Comparison of ENCODE assay signal across 8 cellular contexts in genomic region chr12:52121848-52122838, GRCh38. TPM values are rescaled to one million over a fixed set of nuclear protein-coding genes. Genes with fewer than 3 reads are reported as not detected.
DNase-seq lines count a peak whose midpoint lies in the region; ATAC-seq, FAIRE-seq and TF ChIP-seq lines count a peak whose summit lies in the region.

No MANE protein-coding gene starts in this region.

- no peak overlapping the region for H3K27ac ChIP-seq in A549
- no peak overlapping the region for H3K27ac ChIP-seq in endodermal cell (ENCODE audit: low read depth, low read length)

- H3K4me3 ChIP-seq in A549, result no peak overlapping the region
- no peak overlapping the region for H3K4me3 ChIP-seq in endodermal cell (ENCODE audit: low read length)

- no peaks in the 10 kb centered on the region for H3K27me3 ChIP-seq in endodermal cell (ENCODE audit: control insufficient read depth, insufficient read depth, low read length, poor library complexity, severe bottlenecking)

- H3K9me3 Mint-ChIP-seq in endodermal cell, result no peaks in the 10 kb centered on the region

- TF ChIP-seq CTCF in A549 (IDR thresholded peaks at IDR 0.05), result peak; percentile 80
- TF ChIP-seq CTCF in GM20000 (IDR thresholded peaks at IDR 0.05; ENCODE audit: extremely low read depth, missing control alignments), result peak; percentile 82
- peak; percentile 93 for TF ChIP-seq CTCF in endodermal cell (conservative IDR thresholded peaks at IDR 0.05)

- TF ChIP-seq EP300 in A549 (IDR thresholded peaks at IDR 0.05), result no peak

- H3K4me1 ChIP-seq in A549 (peaks cover 5% of the 10 kb centered on the region; the same call in 2 of the 3 replicates), endodermal cell (ENCODE audit: control insufficient read depth, insufficient read depth, low read length) (peaks cover 5% of the 10 kb centered on the region)

- CTCF ChIA-PET in A549 (lab: Yijun Ruan, JAX), result interaction anchor here (0.6 to 15.8 kb wide), 42 partner anchors 8 to 860 kb away, joined by 3 to 304 read pairs (median 4); partner anchors contain the start of genes ATG101, NR4A1, SMIM41 and TAMALIN

- no peak for FAIRE-seq in A549 (lab: Jason Lieb, UNC)

- DNase-seq in A549 (ENCODE audit: low read depth in 1 of 2, low spot score in 1 of 2) (peak; percentile 67 to 68), GM20000 (ENCODE audit: low spot score) (peak; percentile 75), NCI-H69 (lab: John Stamatoyannopoulos, UW) (peak; percentile 82), endodermal cell (peak; percentile 95), middle frontal gyrus (ENCODE audit: extremely low spot score, low spot score) (peak; percentile 25)
- peak; percentile 84 for DNase-seq in activated CD8-positive, alpha-beta memory T cell treated with anti-CD3 and anti-CD28 coated beads for 24 hours
- peak; percentile 42 for DNase-seq in stimulated activated CD8-positive, alpha-beta memory T cell treated with anti-CD3 and anti-CD28 coated beads, Interleukin-7, amount 100 ng/mL, for 24 hours (ENCODE audit: low read depth)

- TF ChIP-seq RAD21 in A549 (conservative IDR thresholded peaks at IDR 0.05 in 1 of 2, IDR thresholded peaks at IDR 0.05 in 1 of 2), result peak; percentile 77 to 79

- POLR2A ChIA-PET in A549 (lab: Yijun Ruan, JAX), result no interaction called here

- no peaks in the 10 kb centered on the region for H3K36me3 Mint-ChIP-seq in endodermal cell (ENCODE audit: low read depth)

- H3K36me3 ChIP-seq in endodermal cell (ENCODE audit: control insufficient read depth, insufficient read depth, low read length), result no peaks in the 10 kb centered on the region

- WGBS in A549 (ENCODE audit: missing lambda C conversion rate), result 20% methylated on average over 18 of the region's 20 CpGs
- 17 to 28% methylated on average over 10 to 20 of the region's 20 CpGs for WGBS in endodermal cell (ENCODE audit: insufficient coverage in 1 of 2, insufficient read length in 1 of 2), 2 experiments

- H3K27me3 Mint-ChIP-seq in endodermal cell (ENCODE audit: insufficient read depth), result peaks cover 19% of the 10 kb centered on the region

- no peak overlapping the region for H3K27ac Mint-ChIP-seq in endodermal cell

- H3K4me3 Mint-ChIP-seq in endodermal cell, result no peak overlapping the region

- TF ChIP-seq POLR2A in A549 (IDR thresholded peaks at IDR 0.05; ENCODE audit: low read length), result no peak

- H3K9ac ChIP-seq in endodermal cell (ENCODE audit: extremely low read depth, low read length, poor library complexity, severe bottlenecking), result no peak overlapping the region

- H3K4me2 ChIP-seq in A549, result peak overlapping the region; percentile 21; the same call in 1 of the 3 replicates

- H3K4me1 Mint-ChIP-seq in endodermal cell, result peaks cover 31% of the 10 kb centered on the region

- ATAC-seq in A549 (peak; percentile 64 to 75), HG03159 (IDR thresholded peaks at IDR 0.05; ENCODE audit: unreplicated experiment) (no peak)

- H3K9me3 ChIP-seq in A549 (no peaks in the 10 kb centered on the region), endodermal cell (ENCODE audit: control insufficient read depth, low read length) (no peaks in the 10 kb centered on the region)

TF ChIP-seq in A549, 52 proteins besides CTCF, POLR2A, EP300 and RAD21:
- TF ChIP-seq PHF8 (IDR thresholded peaks at IDR 0.05; ENCODE audit: borderline replicate concordance, low read depth) (no peak), ZNF302 (CRISPR knock-in tag; IDR thresholded peaks at IDR 0.05) (no peak), HDAC2 (IDR thresholded peaks at IDR 0.05) (no peak), EHMT2 (IDR thresholded peaks at IDR 0.05; ENCODE audit: low read depth) (no peak), SMC3 (IDR thresholded peaks at IDR 0.05) (peak; percentile 65)

RNA-seq across cellular contexts. Expression of gene SMIM41, which starts 42.6 kb away (rescaled TPM):
- not detected in 2 replicates for polyA plus RNA-seq in A549 (2011; rRNA removed)
- polyA plus RNA-seq in A549 (2012; cell fraction: cytosol; rRNA removed), result not detected in 2 replicates
- 0.06 and 0.10 TPM in 2 replicates for polyA plus RNA-seq in A549 (2012; cell fraction: nucleus; rRNA removed)
- not detected in 3 replicates for polyA plus RNA-seq in A549 (2017; fragmentation: RNase III; extraction: RNeasy Plus Mini Kit Qiagen cat#74134 plus additional on column Dnase treatment)
- not detected in 2 replicates for polyA minus RNA-seq in A549 (2011; rRNA and poly(A)+ RNA removed)
- not detected for total RNA-seq in endodermal cell
- not detected for polyA plus RNA-seq in endodermal cell (2013, experiment 1 of 2)
- polyA plus RNA-seq in endodermal cell (2013, experiment 2 of 2), result not detected

RNA-seq across cellular contexts. Expression of gene ATG101, which starts 52.4 kb away (rescaled TPM):
- polyA plus RNA-seq in A549 (2011; rRNA removed) (124 and 141 TPM in 2 replicates), A549 (2017; fragmentation: RNase III; extraction: RNeasy Plus Mini Kit Qiagen cat#74134 plus additional on column Dnase treatment) (81.3 to 87.9 TPM (median 82.6 TPM) in 3 replicates)
- 168 and 190 TPM in 2 replicates for polyA plus RNA-seq in A549 (2012; cell fraction: cytosol; rRNA removed)
- 140 and 145 TPM in 2 replicates for polyA plus RNA-seq in A549 (2012; cell fraction: nucleus; rRNA removed)
- 109 and 119 TPM in 2 replicates for polyA minus RNA-seq in A549 (2011; rRNA and poly(A)+ RNA removed)
- 10 to 100 TPM; 32.1 TPM for total RNA-seq in endodermal cell
- 22.8 TPM for polyA plus RNA-seq in endodermal cell (2013, experiment 1 of 2)
- polyA plus RNA-seq in endodermal cell (2013, experiment 2 of 2), result 18.9 TPM

Comparison
In these comparisons a context has a peak if more than half of its experiments do, and no peak if none do; other contexts are left out.
1. DNase-seq: peak in every context shown above with its lines; median percentile 95 in endodermal cell; 84 in activated CD8-positive, alpha-beta memory T cell treated with anti-CD3 and anti-CD28 coated beads for 24 hours; 82 in NCI-H69; 75 in GM20000; 68 in A549; 42 in stimulated activated CD8-positive, alpha-beta memory T cell treated with anti-CD3 and anti-CD28 coated beads, Interleukin-7, amount 100 ng/mL, for 24 hours; 25 in middle frontal gyrus.